ENCODE assay signal across 1 cellular context in genomic region chr18:3441290-3441689, GRCh38.
TF ChIP-seq lines count a peak whose summit lies in the region.

No MANE protein-coding gene starts in this region.

TF ChIP-seq in K562, 482 proteins besides CTCF, POLR2A, EP300 and RAD21 (continued from another document):
- TF ChIP-seq POLR2H (tag; IDR thresholded peaks at IDR 0.05; ENCODE audit: low read depth) (no peak), ZBTB43 (CRISPR knock-in tag; IDR thresholded peaks at IDR 0.05) (no peak), SIX5 (IDR thresholded peaks at IDR 0.05; ENCODE audit: borderline replicate concordance in 1 of 2, insufficient read depth in 1 of 2, low read depth in 1 of 2, low read length in 2 of 2) (no peak), ZNF445 (CRISPR knock-in tag; IDR thresholded peaks at IDR 0.05; ENCODE audit: low read depth) (no peak)
